Comparison of ENCODE assay signal across 8 cellular contexts in genomic region chr3:4722103-4722502, GRCh38.
DNase-seq lines count a peak whose midpoint lies in the region; ATAC-seq and TF ChIP-seq lines count a peak whose summit lies in the region.

No MANE protein-coding gene starts in this region.

- H3K9ac ChIP-seq in colonic mucosa (ENCODE audit: low read depth in 2 of 2, low read length in 2 of 2) (no peak overlapping the region), mesenchymal stem cell (ENCODE audit: low read length) (peak overlapping the region; percentile 72)

- H2AK5ac ChIP-seq in mesenchymal stem cell (ENCODE audit: low read length, severe bottlenecking), result no peak overlapping the region

- no peak overlapping the region for H3K27ac ChIP-seq in colonic mucosa
- peak overlapping the region; percentile 81 for H3K27ac ChIP-seq in mesenchymal stem cell (ENCODE audit: low read length, poor library complexity, severe bottlenecking)

- no peak overlapping the region for H3K4me2 ChIP-seq in mesenchymal stem cell (ENCODE audit: low read length, poor library complexity, severe bottlenecking)

- no peak overlapping the region for H4K8ac ChIP-seq in mesenchymal stem cell (ENCODE audit: low read length)

- H3K4me3 ChIP-seq in colonic mucosa (no peak overlapping the region), mesenchymal stem cell (ENCODE audit: insufficient read depth in 1 of 2, low read depth in 1 of 2, low read length in 2 of 2) (no peak overlapping the region)

- no peak overlapping the region for H2BK12ac ChIP-seq in mesenchymal stem cell (ENCODE audit: low read length in 2 of 2)

- no peaks in the 10 kb centered on the region for H3K27me3 ChIP-seq in colonic mucosa
- H3K27me3 ChIP-seq in mesenchymal stem cell (ENCODE audit: control insufficient read depth in 1 of 2, insufficient read depth in 1 of 2, low read length in 2 of 2), result no peaks in the 10 kb centered on the region

- 68% methylated on average over 4 of the region's 6 CpGs for WGBS in mesenchymal stem cell

- no peak overlapping the region for H2AFZ ChIP-seq in mesenchymal stem cell (ENCODE audit: low read depth, low read length)

- no peaks in the 10 kb centered on the region for H3K9me3 ChIP-seq in colonic mucosa
- no peaks in the 10 kb centered on the region for H3K9me3 ChIP-seq in mesenchymal stem cell (ENCODE audit: control insufficient read depth, low read length)

- no peak overlapping the region for H2BK5ac ChIP-seq in mesenchymal stem cell (ENCODE audit: low read depth, low read length, poor library complexity, severe bottlenecking)

- H4K91ac ChIP-seq in mesenchymal stem cell (ENCODE audit: low read length), result no peak overlapping the region

- peaks cover 10% of the 10 kb centered on the region for H3K4me1 Mint-ChIP-seq in activated naive CD4-positive, alpha-beta T cell treated with anti-CD3 and anti-CD28 coated beads, Interleukin-2, amount 50 U/mL, for 24 hours

- TF ChIP-seq CTCF in colonic mucosa (IDR thresholded peaks at IDR 0.05), result peak; percentile 44

- no peak overlapping the region for H3K14ac ChIP-seq in mesenchymal stem cell (ENCODE audit: low read length in 2 of 2)

- intact Hi-C loops in colonic mucosa (cut with DNase I), result loop anchor here (5.0 kb wide), 1 partner anchor 255 kb away; the partner anchor contains the start of gene BHLHE40

- no peaks in the 10 kb centered on the region for H3K9me3 Mint-ChIP-seq in activated naive CD4-positive, alpha-beta T cell treated with anti-CD3 and anti-CD28 coated beads, Interleukin-2, amount 50 U/mL, for 24 hours

- H3K18ac ChIP-seq in mesenchymal stem cell (ENCODE audit: low read depth in 1 of 2, low read length in 2 of 2), result no peak overlapping the region

- H3K36me3 Mint-ChIP-seq in activated naive CD4-positive, alpha-beta T cell treated with anti-CD3 and anti-CD28 coated beads, Interleukin-2, amount 50 U/mL, for 24 hours, result peaks cover 14% of the 10 kb centered on the region

- no peak overlapping the region for H3K4me3 Mint-ChIP-seq in activated naive CD4-positive, alpha-beta T cell treated with anti-CD3 and anti-CD28 coated beads, Interleukin-2, amount 50 U/mL, for 24 hours

- peak overlapping the region; percentile 75 for H3K27ac Mint-ChIP-seq in activated naive CD4-positive, alpha-beta T cell treated with anti-CD3 and anti-CD28 coated beads, Interleukin-2, amount 50 U/mL, for 24 hours

- H3K36me3 ChIP-seq in colonic mucosa (no peaks in the 10 kb centered on the region), mesenchymal stem cell (ENCODE audit: control insufficient read depth in 1 of 2, insufficient read depth in 2 of 2, low read depth in 1 of 2, low read length in 2 of 2) (no peaks in the 10 kb centered on the region)

- H3K23ac ChIP-seq in mesenchymal stem cell (ENCODE audit: low read length in 2 of 2), result no peak overlapping the region

- no peak for DNase-seq in activated naive CD4-positive, alpha-beta T cell (lab: John Stamatoyannopoulos, UW)
- peak; percentile 23 for DNase-seq in RPMI8226
- peak; percentile 62 for DNase-seq in colonic mucosa
- peak; percentile 69 for DNase-seq in mesenchymal stem cell
- no peak for DNase-seq in ecto neural progenitor cell (ENCODE audit: low spot score)

- no peak overlapping the region for H3K4ac ChIP-seq in mesenchymal stem cell (ENCODE audit: low read depth in 1 of 2, low read length in 2 of 2)

- H2BK15ac ChIP-seq in mesenchymal stem cell (ENCODE audit: low read depth, poor library complexity, severe bottlenecking), result no peak overlapping the region

- no peaks in the 10 kb centered on the region for H3K27me3 Mint-ChIP-seq in activated naive CD4-positive, alpha-beta T cell treated with anti-CD3 and anti-CD28 coated beads, Interleukin-2, amount 50 U/mL, for 24 hours

- H3K4me1 ChIP-seq in colonic mucosa (peaks cover 7% of the 10 kb centered on the region), mesenchymal stem cell (ENCODE audit: control insufficient read depth, insufficient read depth, low read depth, low read length) (peaks cover 28% of the 10 kb centered on the region)

- no peaks in the 10 kb centered on the region for H3K79me1 ChIP-seq in mesenchymal stem cell (replicated peaks; ENCODE audit: low read length, poor library complexity, severe bottlenecking)

- no peak overlapping the region for H2BK120ac ChIP-seq in mesenchymal stem cell (ENCODE audit: low read depth, low read length)

- ATAC-seq in HG03175 (IDR thresholded peaks at IDR 0.05; ENCODE audit: unreplicated experiment), result peak; percentile 54
- no peak for ATAC-seq in GM19467 (IDR thresholded peaks at IDR 0.05; ENCODE audit: unreplicated experiment)

Comparison
In these comparisons a context has a peak if more than half of its experiments do, and no peak if none do; other contexts are left out.
1. DNase-seq: peak in RPMI8226 (single experiment), colonic mucosa (single experiment) and mesenchymal stem cell (single experiment); none in activated naive CD4-positive, alpha-beta T cell (0 of 4) and ecto neural progenitor cell (single experiment).